19 cellular contexts compared by ENCODE assay signal in the genomic region with DNA sequence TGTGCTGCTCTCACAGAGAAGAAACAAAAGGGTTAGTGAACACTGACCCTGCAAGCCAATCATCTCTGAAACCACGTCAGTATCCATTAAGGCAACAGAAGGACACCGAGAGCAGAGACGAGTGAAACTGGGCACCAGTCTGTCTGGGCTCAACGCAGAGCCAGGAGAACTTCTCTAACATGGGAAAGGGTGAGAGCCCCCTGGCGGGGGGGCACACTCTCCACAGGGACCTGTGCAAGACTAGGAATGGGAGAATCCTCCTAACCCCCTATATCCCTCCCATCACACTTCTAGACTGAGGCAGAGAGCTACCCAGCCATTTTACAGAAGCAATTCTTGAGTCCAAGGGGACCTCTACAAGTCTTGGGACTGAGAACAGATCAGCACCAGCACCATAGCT.
"Had no signal": no experiment of that assay in that cellular context is flagged by ENCODE, and none has a peak within 500 bp of the region (broad histone marks: within the 10 kb centered on the region; RNA-seq: fewer than 3 reads in every experiment).

No MANE protein-coding gene starts in this region.

- H3K27ac Mint-ChIP-seq: activated CD4-positive, alpha-beta T cell treated with anti-CD3 and anti-CD28 coated beads, Interleukin-2, amount 10 ng/mL, durations not matched to agents 24 days and 14 days; activated CD8-positive, alpha-beta T cell treated with anti-CD3 and anti-CD28 coated beads, Interleukin-2, amount 10 ng/mL, durations not matched to agents 7 days and 5 days; activated naive CD8-positive, alpha-beta T cell treated with anti-CD3 and anti-CD28 coated beads, Interleukin-2, amount 10 ng/mL, durations not matched to agents 7 days and 5 days; activated T-cell treated with anti-CD3 and anti-CD28 coated beads, Interleukin-2, amount 50 U/mL, for 24 hours; activated T-helper 2 cell treated with anti-CD3 and anti-CD28 coated beads, Interferon-gamma antibody, Interleukin-2, Interleukin-4, amounts not matched to agents 10 μg/mL and 5 μg/mL and 100 μg/mL, durations not matched to agents 14 hours and 24 hours and 36 hours; effector memory CD8-positive, alpha-beta T cell; nephron had no signal

- H3K36me3 ChIP-seq: thyroid gland had no signal

- H3K4me3 ChIP-seq: body of pancreas, hepatocyte, thyroid gland had no signal

- H3K36me3 Mint-ChIP-seq: activated naive CD8-positive, alpha-beta T cell treated with anti-CD3 and anti-CD28 coated beads, Interleukin-2, amount 10 ng/mL, durations not matched to agents 7 days and 5 days had no signal

- H3K4me1 Mint-ChIP-seq: activated CD4-positive, alpha-beta T cell treated with anti-CD3 and anti-CD28 coated beads, Interleukin-2, amount 10 ng/mL, durations not matched to agents 24 days and 14 days; activated naive CD8-positive, alpha-beta T cell treated with anti-CD3 and anti-CD28 coated beads, Interleukin-2, amount 10 ng/mL, durations not matched to agents 7 days and 5 days; nephron had no signal

- ATAC-seq: activated CD8-positive, alpha-beta T cell treated with anti-CD3 and anti-CD28 coated beads, Interleukin-2, amount 10 ng/mL, durations not matched to agents 7 days and 5 days; body of pancreas; effector memory CD8-positive, alpha-beta T cell had no signal

- H3K4me1 ChIP-seq: body of pancreas, foreskin keratinocyte, thyroid gland had no signal

- H3K4me3 Mint-ChIP-seq: activated CD4-positive, alpha-beta T cell treated with anti-CD3 and anti-CD28 coated beads, Interleukin-2, amount 10 ng/mL, durations not matched to agents 24 days and 14 days; activated CD8-positive, alpha-beta T cell treated with anti-CD3 and anti-CD28 coated beads, Interleukin-2, amount 10 ng/mL, durations not matched to agents 7 days and 5 days; activated naive CD8-positive, alpha-beta T cell treated with anti-CD3 and anti-CD28 coated beads, Interleukin-2, amount 10 ng/mL, durations not matched to agents 7 days and 5 days; activated T-cell treated with anti-CD3 and anti-CD28 coated beads, Interleukin-2, amount 50 U/mL, for 24 hours; effector memory CD8-positive, alpha-beta T cell; nephron had no signal

- H3K9me3 Mint-ChIP-seq: activated CD4-positive, alpha-beta T cell treated with anti-CD3 and anti-CD28 coated beads, Interleukin-2, amount 10 ng/mL, durations not matched to agents 24 days and 14 days had no signal

- H3K4me2 ChIP-seq: hepatocyte had no signal

- DNase-seq: activated CD4-positive, alpha-beta T cell treated with anti-CD3 and anti-CD28 coated beads, Interleukin-2, amount 10 ng/mL, durations not matched to agents 24 days and 14 days; activated CD8-positive, alpha-beta T cell treated with anti-CD3 and anti-CD28 coated beads, Interleukin-2, amount 10 ng/mL, durations not matched to agents 7 days and 5 days; activated naive CD4-positive, alpha-beta T cell treated with Interleukin-2 at 50 U/mL for 16 hours; activated naive CD8-positive, alpha-beta T cell treated with anti-CD3 and anti-CD28 coated beads, Interleukin-2, amount 10 ng/mL, durations not matched to agents 7 days and 5 days; activated T-cell treated with anti-CD3 and anti-CD28 coated beads, Interleukin-2, amount 50 U/mL, for 24 hours; amygdala; body of pancreas; dermis blood vessel endothelial cell; effector memory CD8-positive, alpha-beta T cell; foreskin keratinocyte; midbrain; nucleus accumbens; stimulated activated CD4-positive, alpha-beta T cell treated with anti-CD3 and anti-CD28 coated beads, Interleukin-2, amount 100 ng/mL, for 24 hours; stimulated activated naive CD4-positive, alpha-beta T cell treated with Interleukin-2 at 50 U/mL for 16 hours; thyroid gland had no signal

- H3K27me3 ChIP-seq: body of pancreas, foreskin keratinocyte, hepatocyte, thyroid gland had no signal

- H2AFZ ChIP-seq: hepatocyte had no signal

- H3K27me3 Mint-ChIP-seq: activated CD4-positive, alpha-beta T cell treated with anti-CD3 and anti-CD28 coated beads, Interleukin-2, amount 10 ng/mL, durations not matched to agents 24 days and 14 days; activated naive CD8-positive, alpha-beta T cell treated with anti-CD3 and anti-CD28 coated beads, Interleukin-2, amount 10 ng/mL, durations not matched to agents 7 days and 5 days; activated T-cell treated with anti-CD3 and anti-CD28 coated beads, Interleukin-2, amount 50 U/mL, for 24 hours; effector memory CD8-positive, alpha-beta T cell had no signal

- H3K79me2 ChIP-seq: hepatocyte had no signal

- H3K9me3 ChIP-seq: thyroid gland had no signal

- H3K27ac ChIP-seq: body of pancreas, epithelial cell of prostate, foreskin keratinocyte, hepatocyte, thyroid gland had no signal
